ENCODE assay signal across 9 cellular contexts in genomic region chr11:127493330-127493729, GRCh38.
DNase-seq lines count a peak whose midpoint lies in the region; ATAC-seq and TF ChIP-seq lines count a peak whose summit lies in the region.
"Had no signal": no experiment of that assay in that cellular context is flagged by ENCODE, and none has a peak within 500 bp of the region (broad histone marks: within the 10 kb centered on the region; RNA-seq: fewer than 3 reads in every experiment).

No MANE protein-coding gene starts in this region.

- TF ChIP-seq CTCF in NB4 (IDR thresholded peaks at IDR 0.05; ENCODE audit: low read depth, low read length) = peak; percentile 62
- peak; percentile 57 for TF ChIP-seq CTCF in astrocyte of the cerebellum (IDR thresholded peaks at IDR 0.05; ENCODE audit: low read depth, low read length, missing control alignments)

- DNase-seq in NCI-H2171 treated with DMSO at 0.1 percent for 48 hours (lab: John Stamatoyannopoulos, UW) (peak; percentile 35), NCI-H2171 (lab: John Stamatoyannopoulos, UW) (no peak), NB4 (ENCODE audit: low read depth) (peak; percentile 24), astrocyte of the cerebellum (ENCODE audit: low read depth) (peak; percentile 4), pons (ENCODE audit: low spot score) (peak; percentile 47), islet precursor cell (no peak)
- DNase-seq in stimulated activated naive CD4-positive, alpha-beta T cell (lab: John Stamatoyannopoulos, UW) = no peak

- in situ Hi-C loops in astrocyte of the cerebellum (cut with HindIII; ENCODE audit: low sequenced_read_pairs) = no loop called here

- H3K4me3 ChIP-seq in NB4 (ENCODE audit: low read depth, low read length) (no peak overlapping the region), astrocyte of the cerebellum (ENCODE audit: low read depth, low read length) (no peak overlapping the region)
- H3K4me3 ChIP-seq: BLaER1 had no signal

- no peak for ATAC-seq in GM19452 (IDR thresholded peaks at IDR 0.05; ENCODE audit: unreplicated experiment)

- TF ChIP-seq POLR2A in NB4 (IDR thresholded peaks at IDR 0.05; ENCODE audit: extremely low read depth, insufficient read length) = no peak

Comparison
In these comparisons a context has a peak if more than half of its experiments do, and no peak if none do; other contexts are left out.
1. DNase-seq: peak in NCI-H2171 treated with DMSO at 0.1 percent for 48 hours (single experiment), NB4 (single experiment), astrocyte of the cerebellum (single experiment) and pons (single experiment); none in NCI-H2171 (single experiment), stimulated activated naive CD4-positive, alpha-beta T cell (0 of 6) and islet precursor cell (single experiment).